ENCODE assay signal across 11 cellular contexts in the genomic region with DNA sequence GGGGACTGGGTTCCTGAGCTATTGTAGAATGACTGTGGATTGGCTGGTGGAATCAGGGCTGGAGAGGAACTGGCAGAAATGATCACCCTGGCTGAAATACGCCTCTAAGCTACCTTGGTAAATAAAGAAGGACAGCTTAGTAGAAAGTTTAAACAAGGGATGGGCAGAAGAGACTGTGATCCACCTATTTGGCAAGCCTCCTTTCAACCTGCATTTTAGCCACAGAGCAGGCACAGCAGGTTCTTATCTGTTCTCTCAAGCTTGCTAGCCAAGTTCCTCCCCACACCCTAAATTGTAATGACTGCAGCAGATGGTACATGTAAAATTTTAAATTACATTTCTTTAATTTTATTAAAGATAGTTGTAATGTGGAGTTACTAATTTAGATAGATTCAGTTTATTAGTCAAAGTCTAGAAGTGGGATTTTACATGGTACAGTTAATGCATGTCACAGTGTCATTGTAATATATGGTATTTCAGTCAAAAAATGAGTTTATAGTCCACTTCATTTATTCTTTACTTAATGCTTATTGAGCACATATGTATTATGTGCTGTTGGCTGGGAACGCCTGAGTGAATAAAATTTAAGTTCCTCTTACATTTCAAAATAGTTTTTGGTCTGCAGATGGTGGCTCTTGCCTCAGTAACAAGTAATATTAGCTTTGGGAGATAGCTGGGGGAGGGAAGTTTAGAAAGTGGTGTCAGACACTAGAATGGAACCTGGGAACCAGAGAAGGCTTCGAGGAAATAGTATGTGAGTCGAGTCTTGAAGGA. TPM values are rescaled to one million over a fixed set of nuclear protein-coding genes. Genes with fewer than 3 reads are reported as not detected.
DNase-seq lines count a peak whose midpoint lies in the region; ATAC-seq and TF ChIP-seq lines count a peak whose summit lies in the region.
"Had no signal": no experiment of that assay in that cellular context is flagged by ENCODE, and none has a peak within 500 bp of the region (broad histone marks: within the 10 kb centered on the region; RNA-seq: fewer than 3 reads in every experiment).

No MANE protein-coding gene starts in this region.

- no peak for DNase-seq in left ventricle myocardium inferior
- no peak for DNase-seq in left ventricle myocardium superior
- DNase-seq in stimulated activated CD4-positive, alpha-beta T cell treated with anti-CD3 and anti-CD28 coated beads, Interleukin-15, amount 100 ng/mL, for 24 hours = no peak
- DNase-seq in dedifferentiated amniotic fluid mesenchymal stem cell (ENCODE audit: extremely low spot score) = no peak
- no peak for DNase-seq in stimulated activated CD4-positive, alpha-beta T cell treated with anti-CD3 and anti-CD28 coated beads, Interleukin-4, amount 100 ng/mL, for 4 hours
- DNase-seq: activated effector memory CD4-positive, alpha-beta T cell treated with Interleukin-2 at 50 U/mL for 16 hours; AML-193; stimulated activated CD4-positive, alpha-beta T cell treated with anti-CD3 and anti-CD28 coated beads, Interleukin-2, amount 100 ng/mL, for 48 hours had no signal

- intact Hi-C loops in left ventricle myocardium inferior (cut with micrococcal nuclease) (no loop called here), left ventricle myocardium superior (cut with micrococcal nuclease) (no loop called here)

- peaks cover 3% of the 10 kb centered on the region for H3K27me3 Mint-ChIP-seq in nephron (ENCODE audit: low read depth)

- H3K27me3 ChIP-seq in left ventricle myocardium inferior (ENCODE audit: low read depth) (no peaks in the 10 kb centered on the region), ectodermal cell (ENCODE audit: control insufficient read depth, insufficient read depth, low read length, poor library complexity, severe bottlenecking) (no peaks in the 10 kb centered on the region)

- H3K4me1 Mint-ChIP-seq in nephron = peaks cover 45% of the 10 kb centered on the region

- peaks cover 10% of the 10 kb centered on the region for H3K36me3 Mint-ChIP-seq in nephron (ENCODE audit: low read depth)

- H3K27ac ChIP-seq in left ventricle myocardium inferior (replicated peaks) (peak overlapping the region; percentile 91), ectodermal cell (ENCODE audit: insufficient read depth, low read depth, low read length, poor library complexity, severe bottlenecking) (peak overlapping the region; percentile 4)

- TF ChIP-seq CTCF in left ventricle myocardium inferior (IDR thresholded peaks at IDR 0.05; ENCODE audit: borderline replicate concordance) (no peak), nephron (IDR thresholded peaks at IDR 0.05; ENCODE audit: unreplicated experiment in 3 of 3) (no peak)

- H3K9me3 Mint-ChIP-seq in nephron = no peaks in the 10 kb centered on the region

- H3K9me3 ChIP-seq in left ventricle myocardium inferior (replicated peaks) (no peaks in the 10 kb centered on the region), ectodermal cell (ENCODE audit: control insufficient read depth, low read length) (no peaks in the 10 kb centered on the region)

- H3K4me3 ChIP-seq in left ventricle myocardium inferior = peak overlapping the region; percentile 32
- no peak overlapping the region for H3K4me3 ChIP-seq in ectodermal cell (ENCODE audit: insufficient read depth, low read depth, low read length)

- ATAC-seq in left ventricle myocardium superior (no peak), GM21737 (IDR thresholded peaks at IDR 0.05; ENCODE audit: unreplicated experiment) (no peak)

- H3K4me1 ChIP-seq in left ventricle myocardium inferior (peaks cover 94% of the 10 kb centered on the region), ectodermal cell (ENCODE audit: control insufficient read depth, insufficient read depth, low read length) (peaks cover 18% of the 10 kb centered on the region)

- 84 to 93% methylated on average over 4 of the region's 4 CpGs for WGBS in ectodermal cell, 2 experiments

- H3K27ac Mint-ChIP-seq in nephron = peak overlapping the region; percentile 92 to 97 (median 95)

- H3K4me3 Mint-ChIP-seq in nephron = peak overlapping the region in 2 of 3 experiments; percentile 30 to 57

- H3K36me3 ChIP-seq in left ventricle myocardium inferior (no peaks in the 10 kb centered on the region), ectodermal cell (ENCODE audit: control insufficient read depth, insufficient read depth, low read length) (no peaks in the 10 kb centered on the region)

RNA-seq across cellular contexts. Expression of a gene that starts 11.2 kb away (rescaled TPM):
- total RNA-seq in left ventricle myocardium inferior = 71.7 TPM
- 94.5 TPM for total RNA-seq in left ventricle myocardium superior
- 39.2 TPM for polyA plus RNA-seq in ectodermal cell (2013, experiment 1 of 4)
- 37.1 TPM for polyA plus RNA-seq in ectodermal cell (2013, experiment 2 of 4)
- 27.9 TPM for polyA plus RNA-seq in ectodermal cell (2013, experiment 3 of 4)
- 30.4 TPM for polyA plus RNA-seq in ectodermal cell (2013, experiment 4 of 4)
